9 cellular contexts compared by ENCODE assay signal in the genomic region with DNA sequence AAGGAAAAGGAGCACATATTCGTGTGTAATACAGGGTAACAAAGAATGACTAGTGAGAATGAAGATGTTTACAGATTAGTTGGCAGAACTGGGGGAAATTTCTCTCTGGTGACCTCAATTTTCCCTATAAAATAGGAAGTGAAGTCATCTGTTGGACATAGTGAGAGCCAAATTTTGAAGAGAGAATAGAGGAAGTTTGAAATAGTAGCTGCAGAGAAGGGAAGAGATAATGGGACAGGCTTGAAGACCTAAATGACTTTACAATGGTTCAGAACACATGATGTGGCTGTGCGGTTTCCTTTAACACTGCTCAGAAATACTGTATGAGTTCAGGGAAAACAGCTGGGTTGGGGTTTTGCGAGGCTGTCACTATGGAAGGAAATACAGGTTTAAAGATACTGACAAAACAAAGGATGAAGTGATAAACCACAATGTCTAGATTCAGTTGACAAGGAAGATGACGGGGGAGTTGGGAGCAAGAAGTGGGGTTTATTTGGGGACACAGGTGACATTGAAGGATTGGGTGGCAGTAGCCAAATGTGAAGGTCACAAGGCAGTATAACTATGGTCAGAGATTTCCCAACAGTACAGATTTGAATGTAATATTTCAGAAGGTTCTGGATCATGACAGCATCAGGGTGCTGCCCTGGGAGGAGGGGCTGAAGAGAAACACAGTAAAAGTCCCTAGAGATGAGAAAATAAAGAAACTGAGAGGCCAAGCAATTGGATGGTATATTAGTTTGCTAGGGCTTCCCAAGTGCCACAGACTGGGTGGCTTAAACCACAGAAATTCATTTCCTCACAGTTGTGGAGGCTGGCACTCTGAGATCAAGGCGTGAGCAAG.
DNase-seq lines count a peak whose midpoint lies in the region; ATAC-seq and TF ChIP-seq lines count a peak whose summit lies in the region.
"Had no signal": no experiment of that assay in that cellular context is flagged by ENCODE, and none has a peak within 500 bp of the region (broad histone marks: within the 10 kb centered on the region; RNA-seq: fewer than 3 reads in every experiment).

No MANE protein-coding gene starts in this region.

- peak overlapping the region; percentile 42 for H3K4me3 Mint-ChIP-seq in activated T-cell treated with anti-CD3 and anti-CD28 coated beads, Interleukin-2, amount 50 U/mL, for 4 hours
- H3K4me3 Mint-ChIP-seq: nephron had no signal

- no peaks in the 10 kb centered on the region for H3K9me3 Mint-ChIP-seq in activated T-cell treated with anti-CD3 and anti-CD28 coated beads, Interleukin-2, amount 50 U/mL, for 4 hours
- H3K9me3 Mint-ChIP-seq: nephron had no signal

- TF ChIP-seq CTCF in NB4 (IDR thresholded peaks at IDR 0.05; ENCODE audit: low read depth, low read length) = no peak

- no peaks in the 10 kb centered on the region for H3K27me3 Mint-ChIP-seq in activated T-cell treated with anti-CD3 and anti-CD28 coated beads, Interleukin-2, amount 50 U/mL, for 4 hours (ENCODE audit: low read depth)

- no peak for TF ChIP-seq POLR2A in NB4 (IDR thresholded peaks at IDR 0.05; ENCODE audit: extremely low read depth, insufficient read length)

- ATAC-seq in activated T-cell treated with anti-CD3 and anti-CD28 coated beads, Interleukin-2, amount 50 U/mL, for 4 hours = peak; percentile 83 to 84

- no peaks in the 10 kb centered on the region for H3K36me3 Mint-ChIP-seq in activated T-cell treated with anti-CD3 and anti-CD28 coated beads, Interleukin-2, amount 50 U/mL, for 4 hours (ENCODE audit: insufficient read depth)

- DNase-seq in GM04504 (ENCODE audit: low read depth) (peak; percentile 15), HCEC 1CT (peak; percentile 59), NB4 (ENCODE audit: low read depth) (peak; percentile 52), iris pigment epithelial cell (ENCODE audit: low read depth) (peak; percentile 83), NCI-H2107 treated with DMSO at 0.1 percent for 48 hours (lab: John Stamatoyannopoulos, UW; ENCODE audit: unreplicated experiment) (no peak), NCI-H524 (lab: John Stamatoyannopoulos, UW) (no peak)
- DNase-seq in activated T-cell treated with anti-CD3 and anti-CD28 coated beads, Interleukin-2, amount 50 U/mL, for 4 hours = peak; percentile 47
- DNase-seq in stimulated activated CD8-positive, alpha-beta memory T cell treated with anti-CD3 and anti-CD28 coated beads, Interleukin-4, amount 100 ng/mL, for 4 hours (ENCODE audit: low read depth in 2 of 2, low spot score in 1 of 2) = peak; percentile 8 to 15

- H3K4me3 ChIP-seq in NB4 (ENCODE audit: low read depth, low read length) = no peak overlapping the region

- H3K4me1 Mint-ChIP-seq in activated T-cell treated with anti-CD3 and anti-CD28 coated beads, Interleukin-2, amount 50 U/mL, for 4 hours (ENCODE audit: low read depth) = peaks cover 36% of the 10 kb centered on the region
- H3K4me1 Mint-ChIP-seq: nephron had no signal

Comparison
In these comparisons a context has a peak if more than half of its experiments do, and no peak if none do; other contexts are left out.
1. DNase-seq: peak in GM04504 (single experiment), HCEC 1CT (single experiment), NB4 (single experiment), activated T-cell treated with anti-CD3 and anti-CD28 coated beads, Interleukin-2, amount 50 U/mL, for 4 hours (single experiment), iris pigment epithelial cell (single experiment) and stimulated activated CD8-positive, alpha-beta memory T cell treated with anti-CD3 and anti-CD28 coated beads, Interleukin-4, amount 100 ng/mL, for 4 hours (2 of 2); none in NCI-H2107 treated with DMSO at 0.1 percent for 48 hours (single experiment) and NCI-H524 (0 of 2).